In the genomic region with DNA sequence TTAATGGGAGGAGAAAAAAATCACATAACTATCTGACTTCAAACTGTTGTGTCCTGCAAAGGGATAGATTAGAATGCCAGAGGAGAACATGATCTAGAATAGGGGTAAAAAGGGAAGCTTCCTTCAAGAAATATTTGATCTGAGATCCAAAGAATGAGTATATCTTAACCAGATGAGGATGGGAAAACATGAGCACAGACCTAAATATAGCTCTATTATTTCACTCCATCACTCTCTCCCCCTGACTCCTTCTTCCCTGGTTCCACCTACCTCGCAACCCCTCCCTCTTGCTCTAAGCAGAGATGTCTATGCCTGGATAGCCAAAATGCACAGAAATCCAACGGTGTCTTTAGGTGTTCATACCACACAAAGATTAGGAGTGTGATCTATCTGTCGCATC, we compare ENCODE assay signal across 32 cellular contexts. TPM values are rescaled to one million over a fixed set of nuclear protein-coding genes. Genes with fewer than 3 reads are reported as not detected.
"Had no signal": no experiment of that assay in that cellular context is flagged by ENCODE, and none has a peak within 500 bp of the region (broad histone marks: within the 10 kb centered on the region; RNA-seq: fewer than 3 reads in every experiment).

No MANE protein-coding gene starts in this region.

- H3K4me3 Mint-ChIP-seq: activated CD4-positive, alpha-beta T cell treated with anti-CD3 and anti-CD28 coated beads, Interleukin-2, amount 10 ng/mL, durations not matched to agents 7 days and 5 days; activated naive CD4-positive, alpha-beta T cell treated with anti-CD3 and anti-CD28 coated beads, Interleukin-2, amount 10 ng/mL, durations not matched to agents 7 days and 5 days; activated T-cell treated with anti-CD3 and anti-CD28 coated beads, Interleukin-2, amount 50 U/mL, for 24 hours; activated T-cell treated with anti-CD3 and anti-CD28 coated beads, Interleukin-2, amount 50 U/mL, for 72 hours; central memory CD8-positive, alpha-beta T cell; dendritic cell treated with granulocyte-macrophage colony-stimulating factor and Interleukin-4, amounts not matched to agents 40 ng/mL and 50 ng/mL, for 4 days; endodermal cell; T-helper 1 cell treated with Interleukin-12 subunit alpha and Interleukin-12 subunit beta and Interleukin-4 antibody, amounts not matched to agents 30 μg/mL and 1 μg/mL, for 36 hours; T-helper 2 cell treated with Interferon-gamma antibody and Interleukin-4, amounts not matched to agents 5 μg/mL and 100 μg/mL, for 36 hours had no signal

- H3K27me3 ChIP-seq: brain microvascular endothelial cell, dorsolateral prefrontal cortex had no signal

- H3K36me3 ChIP-seq: brain microvascular endothelial cell, WERI-Rb-1 had no signal

- H3K27me3 Mint-ChIP-seq: activated CD4-positive, alpha-beta T cell treated with anti-CD3 and anti-CD28 coated beads, Interleukin-2, amount 10 ng/mL, durations not matched to agents 7 days and 5 days; activated T-cell treated with anti-CD3 and anti-CD28 coated beads, Interleukin-2, amount 50 U/mL, for 24 hours; central memory CD8-positive, alpha-beta T cell; dendritic cell treated with granulocyte-macrophage colony-stimulating factor and Interleukin-4, amounts not matched to agents 40 ng/mL and 50 ng/mL, for 4 days had no signal

- H3K27ac ChIP-seq: brain microvascular endothelial cell, coronary artery, WERI-Rb-1 had no signal

- H3K27ac Mint-ChIP-seq: activated CD4-positive, alpha-beta T cell treated with anti-CD3 and anti-CD28 coated beads, Interleukin-2, amount 10 ng/mL, durations not matched to agents 7 days and 5 days; activated naive CD4-positive, alpha-beta T cell treated with anti-CD3 and anti-CD28 coated beads, Interleukin-2, amount 10 ng/mL, durations not matched to agents 7 days and 5 days; activated naive CD4-positive, alpha-beta T cell treated with anti-CD3 and anti-CD28 coated beads, Interleukin-2, amount 50 U/mL, for 72 hours; activated T-cell treated with anti-CD3 and anti-CD28 coated beads, Interleukin-2, amount 50 U/mL, for 24 hours; activated T-cell treated with anti-CD3 and anti-CD28 coated beads, Interleukin-2, amount 50 U/mL, for 72 hours; dendritic cell treated with granulocyte-macrophage colony-stimulating factor and Interleukin-4, amounts not matched to agents 40 ng/mL and 50 ng/mL, for 4 days; endodermal cell; T-helper 1 cell treated with Interleukin-12 subunit alpha and Interleukin-12 subunit beta and Interleukin-4 antibody, amounts not matched to agents 30 μg/mL and 1 μg/mL, for 36 hours; T-helper 2 cell treated with Interferon-gamma antibody and Interleukin-4, amounts not matched to agents 5 μg/mL and 100 μg/mL, for 36 hours had no signal

- ATAC-seq: activated naive CD4-positive, alpha-beta T cell treated with anti-CD3 and anti-CD28 coated beads, Interleukin-2, amount 50 U/mL, for 72 hours; activated T-cell treated with anti-CD3 and anti-CD28 coated beads, Interleukin-2, amount 50 U/mL, for 72 hours; esophagus mucosa had no signal

- DNase-seq: activated CD4-positive, alpha-beta T cell treated with anti-CD3 and anti-CD28 coated beads for 4 hours; activated CD4-positive, alpha-beta T cell treated with anti-CD3 and anti-CD28 coated beads, Interleukin-2, amount 10 ng/mL, durations not matched to agents 7 days and 5 days; activated CD4-positive, alpha-beta T cell treated with anti-CD3 and anti-CD28 coated beads, Interleukin-2, amount 50 U/mL, for 48 hours; activated CD4-positive, CD25-positive, alpha-beta regulatory T cell; activated CD4-positive, CD25-positive, alpha-beta regulatory T cell treated with anti-CD3 and anti-CD28 coated beads, Interleukin-2, amount 50 U/mL, for 72 hours; activated CD8-positive, alpha-beta memory T cell treated with anti-CD3 and anti-CD28 coated beads, Interleukin-2, amount 50 U/mL, for 48 hours; activated gamma-delta T cell; activated naive CD4-positive, alpha-beta T cell; activated naive CD4-positive, alpha-beta T cell treated with anti-CD3 and anti-CD28 coated beads, Interleukin-2, amount 10 ng/mL, durations not matched to agents 7 days and 5 days; activated T-cell treated with anti-CD3 and anti-CD28 coated beads for 4 hours; activated T-cell treated with anti-CD3 and anti-CD28 coated beads, Interleukin-2, amount 50 U/mL, for 24 hours; activated T-cell treated with anti-CD3 and anti-CD28 coated beads, Interleukin-2, amount 50 U/mL, for 72 hours; amniotic stem cell; anterior cingulate cortex; brain microvascular endothelial cell; dorsolateral prefrontal cortex; effector memory CD4-positive, alpha-beta T cell; endodermal cell; foreskin fibroblast; head of caudate nucleus; hypothalamus; T1000; WERI-Rb-1 had no signal

- H3K4me1 Mint-ChIP-seq: activated CD4-positive, alpha-beta T cell treated with anti-CD3 and anti-CD28 coated beads, Interleukin-2, amount 10 ng/mL, durations not matched to agents 7 days and 5 days; central memory CD8-positive, alpha-beta T cell had no signal

- H3K4me3 ChIP-seq: coronary artery, dorsolateral prefrontal cortex had no signal

RNA-seq across cellular contexts. Expression of a gene that starts 36.4 kb away (rescaled TPM):
- total RNA-seq: bronchial epithelial cell, epithelial cell of proximal tubule had no signal
